Comparison of ENCODE assay signal across 12 cellular contexts in genomic region chr12:6771509-6772330, GRCh38. TPM values are rescaled to one million over a fixed set of nuclear protein-coding genes. Genes with fewer than 3 reads are reported as not detected.
DNase-seq lines count a peak whose midpoint lies in the region; ATAC-seq and TF ChIP-seq lines count a peak whose summit lies in the region.
"Had no signal": no experiment of that assay in that cellular context is flagged by ENCODE, and none has a peak within 500 bp of the region (broad histone marks: within the 10 kb centered on the region; RNA-seq: fewer than 3 reads in every experiment).

No MANE protein-coding gene starts in this region.

- H3K4me3 ChIP-seq in stomach = peak overlapping the region in 3 of 4 donors; percentile 39 to 41 (median 39)
- H3K4me3 ChIP-seq: HAP-1, left lung had no signal

- peaks cover 46 to 95% (median 85%) of the 10 kb centered on the region in 4 donors for H3K4me1 ChIP-seq in stomach

- H3K27me3 ChIP-seq in stomach = peaks cover 0 to 29% (median 13%) of the 10 kb centered on the region in 3 donors

- H3K27ac Mint-ChIP-seq in activated CD4-positive, alpha-beta T cell treated with anti-CD3 and anti-CD28 coated beads for 36 hours = peak overlapping the region; percentile 89
- H3K27ac Mint-ChIP-seq in activated CD4-positive, alpha-beta memory T cell treated with anti-CD3 and anti-CD28 coated beads for 36 hours = peak overlapping the region; percentile 84

- H3K4me1 Mint-ChIP-seq in activated CD4-positive, alpha-beta T cell treated with anti-CD3 and anti-CD28 coated beads for 36 hours = peaks cover 74% of the 10 kb centered on the region
- H3K4me1 Mint-ChIP-seq in activated CD4-positive, alpha-beta memory T cell treated with anti-CD3 and anti-CD28 coated beads for 36 hours (ENCODE audit: low read depth) = peaks cover 62% of the 10 kb centered on the region

- H3K4me3 Mint-ChIP-seq in activated CD4-positive, alpha-beta T cell treated with anti-CD3 and anti-CD28 coated beads for 36 hours = peak overlapping the region; percentile 86
- peak overlapping the region; percentile 86 for H3K4me3 Mint-ChIP-seq in activated CD4-positive, alpha-beta memory T cell treated with anti-CD3 and anti-CD28 coated beads for 36 hours

- peaks cover 20% of the 10 kb centered on the region for H3K27me3 Mint-ChIP-seq in activated CD4-positive, alpha-beta T cell treated with anti-CD3 and anti-CD28 coated beads for 36 hours
- H3K27me3 Mint-ChIP-seq in activated CD4-positive, alpha-beta memory T cell treated with anti-CD3 and anti-CD28 coated beads for 36 hours = peaks cover 13% of the 10 kb centered on the region

- TF ChIP-seq CTCF in stomach (IDR thresholded peaks at IDR 0.05) = no peak

- no peak for TF ChIP-seq POLR2A in stomach (IDR thresholded peaks at IDR 0.05)

- no peak for ATAC-seq in activated CD4-positive, alpha-beta T cell treated with anti-CD3 and anti-CD28 coated beads for 36 hours
- peak; percentile 35 for ATAC-seq in left ventricle myocardium superior
- no peak for ATAC-seq in HG03460 (IDR thresholded peaks at IDR 0.05; ENCODE audit: unreplicated experiment)

- peaks cover 40% of the 10 kb centered on the region for H3K36me3 Mint-ChIP-seq in activated CD4-positive, alpha-beta T cell treated with anti-CD3 and anti-CD28 coated beads for 36 hours (ENCODE audit: low read depth)
- H3K36me3 Mint-ChIP-seq in activated CD4-positive, alpha-beta memory T cell treated with anti-CD3 and anti-CD28 coated beads for 36 hours = peaks cover 41% of the 10 kb centered on the region

- no peaks in the 10 kb centered on the region for H3K9me3 ChIP-seq in stomach
- H3K9me3 ChIP-seq: HAP-1, left lung had no signal

- POLR2A ChIA-PET in activated CD4-positive, alpha-beta T cell treated with anti-CD3 and anti-CD28 coated beads for 36 hours (lab: Charles Lee) = interaction anchor here (0.6 to 1.5 kb wide), 2 partner anchors 17 to 389 kb away, joined by 3 to 6 read pairs; partner anchors contain the start of gene CD4
- POLR2A ChIA-PET in activated CD4-positive, alpha-beta memory T cell treated with anti-CD3 and anti-CD28 coated beads for 36 hours (lab: Charles Lee) = interaction anchor here (0.6 to 3.7 kb wide), 6 partner anchors 9 to 156 kb away, joined by 3 to 12 read pairs (median 7); partner anchors contain the start of genes CD4 and TPI1

- no peak for TF ChIP-seq EP300 in stomach (IDR thresholded peaks at IDR 0.05)

- H3K27ac ChIP-seq in stomach = peak overlapping the region in 4 of 5 donors; percentile 10 to 96 (median 44)

- H3K36me3 ChIP-seq in stomach = peaks cover 12 to 23% (median 19%) of the 10 kb centered on the region in 4 donors

- no peaks in the 10 kb centered on the region for H3K9me3 Mint-ChIP-seq in activated CD4-positive, alpha-beta T cell treated with anti-CD3 and anti-CD28 coated beads for 36 hours (ENCODE audit: low read depth)
- H3K9me3 Mint-ChIP-seq in activated CD4-positive, alpha-beta memory T cell treated with anti-CD3 and anti-CD28 coated beads for 36 hours = no peaks in the 10 kb centered on the region

- intact Hi-C loops in activated CD4-positive, alpha-beta T cell treated with anti-CD3 and anti-CD28 coated beads for 36 hours (cut with DNase I, micrococcal nuclease) = loop anchor here in 1 of 2 experiments (2.0 kb wide), 1 partner anchor 19 kb away; no protein-coding TSS in a partner anchor
- intact Hi-C loops in activated CD4-positive, alpha-beta memory T cell treated with anti-CD3 and anti-CD28 coated beads for 36 hours (cut with micrococcal nuclease) = no loop called here
- intact Hi-C loops in left ventricle myocardium superior (cut with micrococcal nuclease) = loop anchor here (2.0 kb wide), 1 partner anchor 37 kb away; no protein-coding TSS in a partner anchor
- intact Hi-C loops in stomach (cut with DNase I; ENCODE audit: low total_unique reads) = no loop called here
- intact Hi-C loops in posterior cingulate gyrus (cut with DNase I) = no loop called here

- 74 to 81% (median 76%) methylated on average over 12 of the region's 12 CpGs for WGBS in stomach, 5 donors

- peak; percentile 22 for DNase-seq in activated CD4-positive, alpha-beta T cell treated with anti-CD3 and anti-CD28 coated beads for 36 hours
- DNase-seq in activated CD4-positive, alpha-beta T cell treated with anti-CD3 and anti-CD28 coated beads for 1 hour = no peak
- DNase-seq in activated CD4-positive, alpha-beta memory T cell treated with anti-CD3 and anti-CD28 coated beads for 36 hours = no peak
- DNase-seq in left ventricle myocardium superior (peak; percentile 3), stomach (no peak), NCI-H446 (lab: John Stamatoyannopoulos, UW) (no peak), posterior cingulate gyrus (no peak)
- DNase-seq: ACHN; activated CD4-positive, CD25-positive, alpha-beta regulatory T cell; left lung had no signal

- CTCF ChIA-PET in activated CD4-positive, alpha-beta T cell treated with anti-CD3 and anti-CD28 coated beads for 36 hours (lab: Charles Lee) = interaction anchor here (0.5 to 2.7 kb wide), 10 partner anchors 8 to 101 kb away, joined by 3 to 21 read pairs (median 3); partner anchors contain the start of genes MLF2, SPSB2 and USP5
- CTCF ChIA-PET in activated CD4-positive, alpha-beta memory T cell treated with anti-CD3 and anti-CD28 coated beads for 36 hours (lab: Charles Lee) = interaction anchor here (0.6 to 3.7 kb wide), 8 partner anchors 9 to 201 kb away, joined by 3 to 24 read pairs (median 8); partner anchors contain the start of genes COPS7A, MLF2 and ZNF384

RNA-seq across cellular contexts. Expression of gene LAG3, which starts 0.6 kb away (rescaled TPM):
- 10 to 100 TPM; 88.2 to 93.9 TPM for total RNA-seq in activated CD4-positive, alpha-beta T cell treated with anti-CD3 and anti-CD28 coated beads for 36 hours
- total RNA-seq in activated CD4-positive, alpha-beta memory T cell treated with anti-CD3 and anti-CD28 coated beads for 36 hours = 100 to 1,000 TPM; 169 to 172 TPM
- 0.37 TPM for total RNA-seq in left ventricle myocardium superior
- 1 to 10 TPM in 2 of 5 donors, not detected in 3; 2.2 to 2.3 TPM for total RNA-seq in stomach
- 1 to 10 TPM in 2 of 3 donors, under 1 TPM in 1; 0.25 to 1.4 (median 1.2) TPM for polyA plus RNA-seq in stomach

RNA-seq across cellular contexts. Expression of gene PTMS, which starts 5.6 kb away (rescaled TPM):
- 100 to 1,000 TPM in 1 of 2 experiments, 10 to 100 TPM in 1; 62.2 to 105 TPM for total RNA-seq in activated CD4-positive, alpha-beta T cell treated with anti-CD3 and anti-CD28 coated beads for 36 hours
- 100 to 1,000 TPM; 104 to 109 TPM for total RNA-seq in activated CD4-positive, alpha-beta memory T cell treated with anti-CD3 and anti-CD28 coated beads for 36 hours
- total RNA-seq in left ventricle myocardium superior = 133 TPM
- 100 to 1,000 TPM in 1 of 5 donors, 10 to 100 TPM in 4; 22.8 to 261 (median 78.2) TPM for total RNA-seq in stomach
- 100 to 1,000 TPM; 228 to 363 (median 307) TPM for polyA plus RNA-seq in stomach

RNA-seq across cellular contexts. Expression of gene CD4, which starts 17.6 kb away (rescaled TPM):
- total RNA-seq in activated CD4-positive, alpha-beta T cell treated with anti-CD3 and anti-CD28 coated beads for 36 hours = 100 to 1,000 TPM; 206 to 211 TPM
- 100 to 1,000 TPM; 290 to 300 TPM for total RNA-seq in activated CD4-positive, alpha-beta memory T cell treated with anti-CD3 and anti-CD28 coated beads for 36 hours
- total RNA-seq in left ventricle myocardium superior (8.4 TPM), stomach (10 to 100 TPM in 1 of 5 donors, 1 to 10 TPM in 2, not detected in 2; 7.2 to 25.9 (median 9.7) TPM)
- polyA plus RNA-seq in stomach = 1 to 10 TPM; 2.0 to 7.3 (median 3.9) TPM

RNA-seq across cellular contexts. Expression of gene MLF2, which starts 18.8 kb away (rescaled TPM):
- 100 to 1,000 TPM; 142 to 144 TPM for total RNA-seq in activated CD4-positive, alpha-beta T cell treated with anti-CD3 and anti-CD28 coated beads for 36 hours
- total RNA-seq in activated CD4-positive, alpha-beta memory T cell treated with anti-CD3 and anti-CD28 coated beads for 36 hours = 100 to 1,000 TPM; 140 to 141 TPM
- total RNA-seq in left ventricle myocardium superior (158 TPM), stomach (100 to 1,000 TPM in 4 of 5 donors, 1 to 10 TPM in 1; 9.3 to 296 (median 128) TPM)
- polyA plus RNA-seq in stomach = 100 to 1,000 TPM; 168 to 183 (median 180) TPM

RNA-seq across cellular contexts. Expression of gene COPS7A, which starts 47.9 kb away (rescaled TPM):
- 10 to 100 TPM; 38.3 to 41.6 TPM for total RNA-seq in activated CD4-positive, alpha-beta T cell treated with anti-CD3 and anti-CD28 coated beads for 36 hours
- 10 to 100 TPM; 37.6 to 39.4 TPM for total RNA-seq in activated CD4-positive, alpha-beta memory T cell treated with anti-CD3 and anti-CD28 coated beads for 36 hours
- total RNA-seq in left ventricle myocardium superior (81.9 TPM), stomach (10 to 100 TPM in 4 of 5 donors, 1 to 10 TPM in 1; 5.8 to 50.0 (median 25.7) TPM)
- polyA plus RNA-seq in stomach = 10 to 100 TPM; 45.2 to 54.2 (median 51.6) TPM

Comparison
In these comparisons a context has a peak if more than half of its experiments do, and no peak if none do; other contexts are left out.
1. DNase-seq: peak in activated CD4-positive, alpha-beta T cell treated with anti-CD3 and anti-CD28 coated beads for 36 hours (single experiment) and left ventricle myocardium superior (single experiment); none in activated CD4-positive, alpha-beta T cell treated with anti-CD3 and anti-CD28 coated beads for 1 hour (single experiment), activated CD4-positive, alpha-beta memory T cell treated with anti-CD3 and anti-CD28 coated beads for 36 hours (single experiment), stomach (single experiment), NCI-H446 (0 of 2) and posterior cingulate gyrus (0 of 10).
2. RNA of gene LAG3, which starts 0.6 kb away (total RNA-seq): 169 to 172 TPM in activated CD4-positive, alpha-beta memory T cell treated with anti-CD3 and anti-CD28 coated beads for 36 hours and 88.2 to 93.9 TPM in activated CD4-positive, alpha-beta T cell treated with anti-CD3 and anti-CD28 coated beads for 36 hours; 0.37 TPM in left ventricle myocardium superior (single experiment) and 2.2 to 2.3 TPM in stomach; every median in the first group is over 10 times any median in the second.
3. RNA of gene CD4, which starts 17.6 kb away (total RNA-seq): 290 to 300 TPM in activated CD4-positive, alpha-beta memory T cell treated with anti-CD3 and anti-CD28 coated beads for 36 hours and 206 to 211 TPM in activated CD4-positive, alpha-beta T cell treated with anti-CD3 and anti-CD28 coated beads for 36 hours; 8.4 TPM in left ventricle myocardium superior (single experiment) and 7.2 to 25.9 TPM in stomach; every median in the first group is over 4 times any median in the second.